In genomic region chr19:7254590-7254989, GRCh38 we compare ENCODE assay signal across 2 cellular contexts.
TF ChIP-seq lines count a peak whose summit lies in the region.

No MANE protein-coding gene starts in this region.

TF ChIP-seq in liver, 16 proteins besides CTCF, POLR2A, EP300 and RAD21 (continued from another document):
- TF ChIP-seq, protein P1, sequence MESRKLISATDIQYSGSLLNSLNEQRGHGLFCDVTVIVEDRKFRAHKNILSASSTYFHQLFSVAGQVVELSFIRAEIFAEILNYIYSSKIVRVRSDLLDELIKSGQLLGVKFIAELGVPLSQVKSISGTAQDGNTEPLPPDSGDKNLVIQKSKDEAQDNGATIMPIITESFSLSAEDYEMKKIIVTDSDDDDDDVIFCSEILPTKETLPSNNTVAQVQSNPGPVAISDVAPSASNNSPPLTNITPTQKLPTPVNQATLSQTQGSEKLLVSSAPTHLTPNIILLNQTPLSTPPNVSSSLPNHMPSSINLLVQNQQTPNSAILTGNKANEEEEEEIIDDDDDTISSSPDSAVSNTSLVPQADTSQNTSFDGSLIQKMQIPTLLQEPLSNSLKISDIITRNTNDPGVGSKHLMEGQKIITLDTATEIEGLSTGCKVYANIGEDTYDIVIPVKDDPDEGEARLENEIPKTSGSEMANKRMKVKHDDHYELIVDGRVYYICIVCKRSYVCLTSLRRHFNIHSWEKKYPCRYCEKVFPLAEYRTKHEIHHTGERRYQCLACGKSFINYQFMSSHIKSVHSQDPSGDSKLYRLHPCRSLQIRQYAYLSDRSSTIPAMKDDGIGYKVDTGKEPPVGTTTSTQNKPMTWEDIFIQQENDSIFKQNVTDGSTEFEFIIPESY (IDR thresholded peaks at IDR 0.05), result no peak
- TF ChIP-seq RXRA (IDR thresholded peaks at IDR 0.05) (no peak), JUND (IDR thresholded peaks at IDR 0.05) (no peak), SP1 (IDR thresholded peaks at IDR 0.05) (no peak), HNF4A (conservative IDR thresholded peaks at IDR 0.05) (no peak), EGR1 (IDR thresholded peaks at IDR 0.05; ENCODE audit: low read depth in 2 of 2) (no peak)

TF ChIP-seq in HepG2, 621 proteins besides CTCF, POLR2A, EP300 and RAD21 (continued from another document):
- TF ChIP-seq, protein P2, sequence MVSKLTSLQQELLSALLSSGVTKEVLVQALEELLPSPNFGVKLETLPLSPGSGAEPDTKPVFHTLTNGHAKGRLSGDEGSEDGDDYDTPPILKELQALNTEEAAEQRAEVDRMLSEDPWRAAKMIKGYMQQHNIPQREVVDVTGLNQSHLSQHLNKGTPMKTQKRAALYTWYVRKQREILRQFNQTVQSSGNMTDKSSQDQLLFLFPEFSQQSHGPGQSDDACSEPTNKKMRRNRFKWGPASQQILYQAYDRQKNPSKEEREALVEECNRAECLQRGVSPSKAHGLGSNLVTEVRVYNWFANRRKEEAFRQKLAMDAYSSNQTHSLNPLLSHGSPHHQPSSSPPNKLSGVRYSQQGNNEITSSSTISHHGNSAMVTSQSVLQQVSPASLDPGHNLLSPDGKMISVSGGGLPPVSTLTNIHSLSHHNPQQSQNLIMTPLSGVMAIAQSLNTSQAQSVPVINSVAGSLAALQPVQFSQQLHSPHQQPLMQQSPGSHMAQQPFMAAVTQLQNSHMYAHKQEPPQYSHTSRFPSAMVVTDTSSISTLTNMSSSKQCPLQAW (CRISPR knock-in tag; IDR thresholded peaks at IDR 0.05), result no peak
- TF ChIP-seq SNAPC4 (CRISPR knock-in tag; IDR thresholded peaks at IDR 0.05), result no peak
- no peak for TF ChIP-seq BRCA1 (CRISPR knock-in tag; IDR thresholded peaks at IDR 0.05)
- TF ChIP-seq ARNT (IDR thresholded peaks at IDR 0.05), result no peak
- TF ChIP-seq SRSF9 (IDR thresholded peaks at IDR 0.05; ENCODE audit: borderline replicate concordance, insufficient read depth, low read depth, low read length, poor library complexity, severe bottlenecking), result no peak
- no peak for TF ChIP-seq ZNF780A (CRISPR knock-in tag; IDR thresholded peaks at IDR 0.05)
- TF ChIP-seq, protein P3, sequence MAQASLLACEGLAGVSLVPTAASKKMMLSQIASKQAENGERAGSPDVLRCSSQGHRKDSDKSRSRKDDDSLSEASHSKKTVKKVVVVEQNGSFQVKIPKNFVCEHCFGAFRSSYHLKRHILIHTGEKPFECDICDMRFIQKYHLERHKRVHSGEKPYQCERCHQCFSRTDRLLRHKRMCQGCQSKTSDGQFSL (CRISPR knock-in tag; IDR thresholded peaks at IDR 0.05), result no peak
- TF ChIP-seq ZNF367 (CRISPR knock-in tag; IDR thresholded peaks at IDR 0.05; ENCODE audit: borderline replicate concordance), result no peak
- TF ChIP-seq DNMT1 (CRISPR knock-in tag; IDR thresholded peaks at IDR 0.05), result no peak
- TF ChIP-seq GATA4 (IDR thresholded peaks at IDR 0.05; ENCODE audit: borderline replicate concordance, low read depth), result no peak
- TF ChIP-seq ZBTB7A (CRISPR knock-in tag; IDR thresholded peaks at IDR 0.05), result no peak
